In the genomic region with DNA sequence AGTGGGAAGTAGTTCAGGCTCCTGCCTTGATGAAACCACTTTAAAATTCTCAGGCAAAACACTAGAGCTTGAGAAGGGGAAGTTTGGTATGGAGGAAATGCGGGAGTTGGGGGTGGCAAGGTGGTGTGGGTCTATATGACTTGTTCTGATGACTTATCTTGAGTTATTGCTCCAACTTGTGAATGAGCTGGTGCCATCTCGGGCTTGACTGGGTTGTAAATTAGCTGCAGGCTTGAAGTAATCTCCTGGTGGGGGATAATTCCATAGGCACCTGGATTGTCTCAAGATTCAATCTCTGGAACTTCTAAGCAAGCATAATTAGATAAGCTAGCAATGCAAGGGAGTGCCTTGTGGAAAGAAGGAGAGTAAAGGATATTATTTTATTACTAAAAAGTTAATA, we compare ENCODE assay signal across 22 cellular contexts.
"Had no signal": no experiment of that assay in that cellular context is flagged by ENCODE, and none has a peak within 500 bp of the region (broad histone marks: within the 10 kb centered on the region; RNA-seq: fewer than 3 reads in every experiment).

No MANE protein-coding gene starts in this region.

- H3K4me1 Mint-ChIP-seq: activated naive CD8-positive, alpha-beta T cell treated with anti-CD3 and anti-CD28 coated beads, Interleukin-2, amount 10 ng/mL, durations not matched to agents 7 days and 5 days; brain; central memory CD8-positive, alpha-beta T cell had no signal

- H3K4me2 ChIP-seq: PC-9 had no signal

- H3K9me3 Mint-ChIP-seq: central memory CD8-positive, alpha-beta T cell had no signal

- ATAC-seq: activated CD4-positive, alpha-beta T cell treated with anti-CD3 and anti-CD28 coated beads for 36 hours had no signal

- DNase-seq: activated CD4-positive, alpha-beta T cell treated with anti-CD3 and anti-CD28 coated beads for 36 hours; activated CD8-positive, alpha-beta memory T cell treated with anti-CD3 and anti-CD28 coated beads, Interleukin-2, amount 50 U/mL, for 48 hours; activated CD8-positive, alpha-beta T cell treated with anti-CD3 and anti-CD28 coated beads for 36 hours; activated naive CD4-positive, alpha-beta T cell treated with anti-CD3 and anti-CD28 coated beads, Interleukin-2, amount 50 U/mL, for 16 hours; activated naive CD8-positive, alpha-beta T cell treated with anti-CD3 and anti-CD28 coated beads, Interleukin-2, amount 10 ng/mL, durations not matched to agents 7 days and 5 days; activated T-cell treated with anti-CD3 and anti-CD28 coated beads, Interleukin-2, amount 50 U/mL, for 1 hour; adrenal gland; KG1; NCI-H1092; NCI-H1417; NCI-H2029; NCI-H2107; NCI-H2171 treated with DMSO at 0.1 percent for 48 hours; NCI-H226; NCI-H526 treated with DMSO at 0.1 percent for 48 hours; PC-9; SHP77 treated with DMSO at 0.1 percent for 48 hours; T-helper 1 cell had no signal

- H3K36me3 ChIP-seq: adrenal gland had no signal

- FAIRE-seq: astrocyte had no signal

- H3K27ac Mint-ChIP-seq: activated CD4-positive, alpha-beta T cell treated with anti-CD3 and anti-CD28 coated beads for 36 hours; activated CD8-positive, alpha-beta T cell treated with anti-CD3 and anti-CD28 coated beads for 36 hours; activated naive CD8-positive, alpha-beta T cell treated with anti-CD3 and anti-CD28 coated beads, Interleukin-2, amount 10 ng/mL, durations not matched to agents 7 days and 5 days; brain had no signal

- H3K27ac ChIP-seq: adrenal gland, PC-9, VCaP had no signal

- H3K27me3 ChIP-seq: adrenal gland had no signal

- H2AFZ ChIP-seq: PC-9 had no signal

- H3K4me3 ChIP-seq: adrenal gland, PC-9 had no signal

- H3K4me3 Mint-ChIP-seq: activated CD4-positive, alpha-beta T cell treated with anti-CD3 and anti-CD28 coated beads for 36 hours; activated CD8-positive, alpha-beta T cell treated with anti-CD3 and anti-CD28 coated beads for 36 hours; activated naive CD8-positive, alpha-beta T cell treated with anti-CD3 and anti-CD28 coated beads, Interleukin-2, amount 10 ng/mL, durations not matched to agents 7 days and 5 days; brain; central memory CD8-positive, alpha-beta T cell had no signal
